ENCODE assay signal across 2 cellular contexts in the genomic region with DNA sequence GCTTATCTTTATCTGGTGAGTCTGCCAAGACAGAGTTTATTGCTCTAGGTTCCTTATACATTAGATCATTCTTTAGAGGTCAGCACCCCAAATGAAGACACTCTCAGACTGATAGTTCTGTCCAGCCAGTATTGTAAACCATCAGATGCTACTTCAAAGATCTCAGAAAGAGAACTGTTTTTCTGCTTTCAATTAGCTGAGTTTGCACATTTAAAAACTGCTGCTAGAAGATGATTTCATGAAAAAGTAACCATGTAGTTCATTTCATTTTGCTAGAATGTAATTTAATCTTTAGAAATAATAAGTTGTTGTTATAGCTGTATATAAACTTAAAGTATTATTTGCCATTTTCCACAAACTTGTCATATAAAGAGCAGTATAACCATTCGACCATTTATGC.
TF ChIP-seq lines count a peak whose summit lies in the region.

No MANE protein-coding gene starts in this region.

TF ChIP-seq in HepG2, 621 proteins besides CTCF, POLR2A, EP300 and RAD21:
- TF ChIP-seq HIVEP1 (CRISPR knock-in tag; IDR thresholded peaks at IDR 0.05) (no peak), MAFF (IDR thresholded peaks at IDR 0.05; ENCODE audit: low read depth, low read length) (peak; percentile 84), DZIP1 (CRISPR knock-in tag; IDR thresholded peaks at IDR 0.05) (no peak), HNRNPLL (IDR thresholded peaks at IDR 0.05; ENCODE audit: low read depth, low read length, poor library complexity, severe bottlenecking) (no peak), ZIK1 (CRISPR knock-in tag; IDR thresholded peaks at IDR 0.05; ENCODE audit: borderline replicate concordance, low read depth) (no peak), STAT5B (CRISPR knock-in tag; IDR thresholded peaks at IDR 0.05) (no peak), MAFK (conservative IDR thresholded peaks at IDR 0.05 in 1 of 2, IDR thresholded peaks at IDR 0.05 in 1 of 2; ENCODE audit: low read length in 2 of 2) (peak; percentile 84 to 94), ZNF883 (CRISPR knock-in tag; IDR thresholded peaks at IDR 0.05; ENCODE audit: not compliant biosample characterization) (no peak), ZNF12 (CRISPR knock-in tag; IDR thresholded peaks at IDR 0.05) (no peak), ZNF280D (CRISPR knock-in tag; IDR thresholded peaks at IDR 0.05) (no peak), ZFYVE20 (CRISPR knock-in tag; IDR thresholded peaks at IDR 0.05; ENCODE audit: borderline replicate concordance, low read depth) (no peak)
- TF ChIP-seq, protein P1, sequence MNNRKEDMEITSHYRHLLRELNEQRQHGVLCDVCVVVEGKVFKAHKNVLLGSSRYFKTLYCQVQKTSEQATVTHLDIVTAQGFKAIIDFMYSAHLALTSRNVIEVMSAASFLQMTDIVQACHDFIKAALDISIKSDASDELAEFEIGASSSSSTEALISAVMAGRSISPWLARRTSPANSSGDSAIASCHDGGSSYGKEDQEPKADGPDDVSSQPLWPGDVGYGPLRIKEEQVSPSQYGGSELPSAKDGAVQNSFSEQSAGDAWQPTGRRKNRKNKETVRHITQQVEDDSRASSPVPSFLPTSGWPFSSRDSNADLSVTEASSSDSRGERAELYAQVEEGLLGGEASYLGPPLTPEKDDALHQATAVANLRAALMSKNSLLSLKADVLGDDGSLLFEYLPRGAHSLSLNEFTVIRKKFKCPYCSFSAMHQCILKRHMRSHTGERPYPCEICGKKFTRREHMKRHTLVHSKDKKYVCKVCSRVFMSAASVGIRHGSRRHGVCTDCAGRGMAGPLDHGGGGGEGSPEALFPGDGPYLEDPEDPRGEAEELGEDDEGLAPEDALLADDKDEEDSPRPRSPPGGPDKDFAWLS (CRISPR knock-in tag; IDR thresholded peaks at IDR 0.05; ENCODE audit: borderline replicate concordance) = no peak

TF ChIP-seq in H1, 55 proteins besides CTCF, POLR2A, EP300 and RAD21:
- TF ChIP-seq MAFK (IDR thresholded peaks at IDR 0.05; ENCODE audit: low read depth, low read length) (peak; percentile 21; the same call in 1 of the 2 replicates), TEAD4 (IDR thresholded peaks at IDR 0.05; ENCODE audit: low read depth, low read length) (no peak)
TF ChIP-seq in H1: peak in this region for 1.
